In genomic region chr3:196741401-196741761, GRCh38 we compare ENCODE assay signal across 9 cellular contexts. TPM values are rescaled to one million over a fixed set of nuclear protein-coding genes. Genes with fewer than 3 reads are reported as not detected.
DNase-seq lines count a peak whose midpoint lies in the region; ATAC-seq, FAIRE-seq and TF ChIP-seq lines count a peak whose summit lies in the region.
"Had no signal": no experiment of that assay in that cellular context is flagged by ENCODE, and none has a peak within 500 bp of the region (broad histone marks: within the 10 kb centered on the region; RNA-seq: fewer than 3 reads in every experiment).

No MANE protein-coding gene starts in this region.

- peaks cover 48% of the 10 kb centered on the region for H4K20me1 ChIP-seq in SK-N-SH (ENCODE audit: insufficient read depth)
- peaks cover 3% of the 10 kb centered on the region for H4K20me1 ChIP-seq in keratinocyte (ENCODE audit: control insufficient read depth, extremely low read depth, insufficient read depth, low read length)

- H3K27me3 Mint-ChIP-seq in activated T-helper 1 cell treated with anti-CD3 and anti-CD28 coated beads, Interleukin-12 subunit alpha, Interleukin-12 subunit beta, Interleukin-2, Interleukin-4 antibody, amounts not matched to agents 30 ng/mL and 10 ng/mL and 1 ng/mL, durations not matched to agents 14 hours and 24 hours and 36 hours (ENCODE audit: insufficient read depth): no peaks in the 10 kb centered on the region

- intact Hi-C loops in activated T-helper 1 cell treated with anti-CD3 and anti-CD28 coated beads, Interleukin-12 subunit alpha, Interleukin-12 subunit beta, Interleukin-2, Interleukin-4 antibody, amounts not matched to agents 30 ng/mL and 10 ng/mL and 1 ng/mL, durations not matched to agents 14 hours and 24 hours and 36 hours (cut with micrococcal nuclease): loop anchor here (2.0 to 5.0 kb wide), 4 partner anchors 17 to 557 kb away; partner anchors contain the start of gene DLG1

- peaks cover 27% of the 10 kb centered on the region for H3K36me3 Mint-ChIP-seq in activated T-helper 1 cell treated with anti-CD3 and anti-CD28 coated beads, Interleukin-12 subunit alpha, Interleukin-12 subunit beta, Interleukin-2, Interleukin-4 antibody, amounts not matched to agents 30 ng/mL and 10 ng/mL and 1 ng/mL, durations not matched to agents 14 hours and 24 hours and 36 hours (ENCODE audit: low read depth)

- peak overlapping the region; percentile 100 for H3K27ac Mint-ChIP-seq in activated T-helper 1 cell treated with anti-CD3 and anti-CD28 coated beads, Interleukin-12 subunit alpha, Interleukin-12 subunit beta, Interleukin-2, Interleukin-4 antibody, amounts not matched to agents 30 ng/mL and 10 ng/mL and 1 ng/mL, durations not matched to agents 14 hours and 24 hours and 36 hours

- H3K9ac ChIP-seq in SK-N-SH (peak overlapping the region; percentile 94), keratinocyte (ENCODE audit: control insufficient read depth, extremely low read depth, insufficient read depth, low read length) (peak overlapping the region; percentile 93)

- H3K9me3 Mint-ChIP-seq in activated T-helper 1 cell treated with anti-CD3 and anti-CD28 coated beads, Interleukin-12 subunit alpha, Interleukin-12 subunit beta, Interleukin-2, Interleukin-4 antibody, amounts not matched to agents 30 ng/mL and 10 ng/mL and 1 ng/mL, durations not matched to agents 14 hours and 24 hours and 36 hours: peaks cover 4% of the 10 kb centered on the region

- H3K27me3 ChIP-seq in SK-N-SH (ENCODE audit: insufficient read depth) (no peaks in the 10 kb centered on the region), keratinocyte (ENCODE audit: control insufficient read depth, extremely low read depth, insufficient read depth, low read length) (no peaks in the 10 kb centered on the region)

- DNase-seq in SK-N-SH: no peak
- DNase-seq in activated T-helper 1 cell treated with anti-CD3 and anti-CD28 coated beads, Interleukin-12 subunit alpha, Interleukin-12 subunit beta, Interleukin-2, Interleukin-4 antibody, amounts not matched to agents 30 ng/mL and 10 ng/mL and 1 ng/mL, durations not matched to agents 14 hours and 24 hours and 36 hours (ENCODE audit: low spot score): no peak
- no peak for DNase-seq in keratinocyte (ENCODE audit: low read depth, low spot score)
- no peak for DNase-seq in substantia nigra (lab: John Stamatoyannopoulos, UW)
- no peak for DNase-seq in NCI-H510A (lab: John Stamatoyannopoulos, UW)
- no peak for DNase-seq in H4 (ENCODE audit: low spot score)
- DNase-seq: COR-L47 had no signal

- CTCF ChIA-PET in SK-N-SH (lab: Yijun Ruan, JAX): interaction anchor here (0.9 to 1.8 kb wide), 3 partner anchors 53 to 488 kb away, joined by 3 to 4 read pairs (median 4); no protein-coding TSS in a partner anchor

- H3K9me1 ChIP-seq in keratinocyte (ENCODE audit: control insufficient read depth, extremely low read depth, insufficient read depth, low read length): no peaks in the 10 kb centered on the region

- dilution Hi-C loops in keratinocyte (cut with MboI; ENCODE audit: extremely low pct_ligation_motif_present, low sequenced_read_pairs): no loop called here

- peaks cover 31% of the 10 kb centered on the region for H3K4me1 Mint-ChIP-seq in activated T-helper 1 cell treated with anti-CD3 and anti-CD28 coated beads, Interleukin-12 subunit alpha, Interleukin-12 subunit beta, Interleukin-2, Interleukin-4 antibody, amounts not matched to agents 30 ng/mL and 10 ng/mL and 1 ng/mL, durations not matched to agents 14 hours and 24 hours and 36 hours (ENCODE audit: low read depth)

- H3K4me3 ChIP-seq in SK-N-SH (ENCODE audit: low read depth in 2 of 2, low read length in 1 of 2): peak overlapping the region; percentile 76 to 87
- peak overlapping the region; percentile 80 to 85 (median 83) for H3K4me3 ChIP-seq in keratinocyte (ENCODE audit: control insufficient read depth in 2 of 3, extremely low read depth in 1 of 3, insufficient read depth in 2 of 3, low read depth in 1 of 3, low read length in 3 of 3)

- POLR2A ChIA-PET in SK-N-SH (lab: Yijun Ruan, JAX): interaction anchor here (1.6 to 2.0 kb wide), 2 partner anchors 126 to 201 kb away, joined by 6 to 9 read pairs; partner anchors contain the start of genes NCBP2 and SENP5

- H3K9me3 ChIP-seq in SK-N-SH (peaks cover 5% of the 10 kb centered on the region; the same call in 1 of the 2 replicates), keratinocyte (ENCODE audit: control insufficient read depth, low read depth, low read length) (no peaks in the 10 kb centered on the region)

- peak overlapping the region; percentile 100 for H3K4me3 Mint-ChIP-seq in activated T-helper 1 cell treated with anti-CD3 and anti-CD28 coated beads, Interleukin-12 subunit alpha, Interleukin-12 subunit beta, Interleukin-2, Interleukin-4 antibody, amounts not matched to agents 30 ng/mL and 10 ng/mL and 1 ng/mL, durations not matched to agents 14 hours and 24 hours and 36 hours

- H3F3A ChIP-seq in SK-N-SH (replicated peaks; ENCODE audit: insufficient read depth): peaks cover 8% of the 10 kb centered on the region

- H3K4me2 ChIP-seq in SK-N-SH (peak overlapping the region; percentile 73), keratinocyte (ENCODE audit: control insufficient read depth, extremely low read depth, insufficient read depth, low read depth, low read length) (peak overlapping the region; percentile 96)

- TF ChIP-seq EP300 in SK-N-SH (IDR thresholded peaks at IDR 0.05; ENCODE audit: borderline replicate concordance in 1 of 2, low read depth in 1 of 2, low read length in 1 of 2): no peak

- H3K79me2 ChIP-seq in SK-N-SH (ENCODE audit: insufficient read depth) (peaks cover 66% of the 10 kb centered on the region), keratinocyte (ENCODE audit: control insufficient read depth, insufficient read depth, low read length) (peaks cover 64% of the 10 kb centered on the region)

- WGBS in SK-N-SH (ENCODE audit: low lambda C conversion rate): 48% methylated on average over 5 of the region's 5 CpGs

- no peaks in the 10 kb centered on the region for H3K9me2 ChIP-seq in SK-N-SH

- H2AFZ ChIP-seq in SK-N-SH (ENCODE audit: low read depth) (no peak overlapping the region), keratinocyte (ENCODE audit: control insufficient read depth, low read length) (no peak overlapping the region)

- TF ChIP-seq RAD21 in SK-N-SH (IDR thresholded peaks at IDR 0.05; ENCODE audit: low read length): no peak

- no peak for ATAC-seq in SK-N-SH treated with all-trans-retinoic acid at 6 μM for 48 hours
- ATAC-seq in GM21360 (IDR thresholded peaks at IDR 0.05; ENCODE audit: unreplicated experiment): no peak

- no peak for TF ChIP-seq CTCF in SK-N-SH (IDR thresholded peaks at IDR 0.05)
- TF ChIP-seq CTCF in keratinocyte (optimal IDR thresholded peaks at IDR 0.05 in 1 of 3, IDR thresholded peaks at IDR 0.05 in 1 of 3, conservative IDR thresholded peaks at IDR 0.05 in 1 of 3; ENCODE audit: extremely low read depth in 1 of 3, insufficient read depth in 2 of 3, low read length in 3 of 3): no peak

- peaks cover 3 to 12% of the 10 kb centered on the region in 2 experiments for H3K36me3 ChIP-seq in SK-N-SH (replicated peaks in 1 of 2; ENCODE audit: control insufficient read depth in 1 of 2, insufficient read depth in 2 of 2, low read length in 1 of 2)
- H3K36me3 ChIP-seq in keratinocyte (ENCODE audit: control insufficient read depth in 2 of 2, extremely low read depth in 1 of 2, insufficient read depth in 2 of 2, low read length in 2 of 2): peaks cover 0 to 1% of the 10 kb centered on the region in 2 experiments

- peak; percentile 26 for FAIRE-seq in keratinocyte (lab: Jason Lieb, UNC)

- H3K27ac ChIP-seq in SK-N-SH (ENCODE audit: low read depth in 2 of 2, low read length in 1 of 2) (peak overlapping the region in 1 of 2 experiments; percentile 93; a peak in 3 of 4 replicates), keratinocyte (ENCODE audit: control insufficient read depth, insufficient read depth, low read length) (peak overlapping the region; percentile 94), substantia nigra (ENCODE audit: low read depth, low read length, poor library complexity, severe bottlenecking) (peak overlapping the region; percentile 95)

- H3K4me1 ChIP-seq in SK-N-SH (ENCODE audit: control insufficient read depth in 1 of 2, insufficient read depth in 2 of 2, low read depth in 1 of 2, low read length in 1 of 2) (peaks cover 0 to 2% of the 10 kb centered on the region in 2 experiments; a peak in 2 of 4 replicates), keratinocyte (ENCODE audit: control insufficient read depth, extremely low read depth, insufficient read depth, low read length) (no peaks in the 10 kb centered on the region)

RNA-seq across cellular contexts. Expression of gene PAK2, which starts 1.7 kb away (rescaled TPM):
- polyA plus RNA-seq in SK-N-SH (2012; rRNA removed): 27.9 and 28.8 TPM in 2 replicates
- 36.1 and 40.8 TPM in 2 replicates for polyA plus RNA-seq in SK-N-SH (2012; cell fraction: cytosol; rRNA removed)
- polyA plus RNA-seq in SK-N-SH (2012; cell fraction: nucleus; rRNA removed): 11.3 and 21.3 TPM in 2 replicates
- 82.5 and 86.5 TPM in 2 replicates for total RNA-seq in activated T-helper 1 cell treated with anti-CD3 and anti-CD28 coated beads, Interleukin-12 subunit alpha, Interleukin-12 subunit beta, Interleukin-2, Interleukin-4 antibody, amounts not matched to agents 30 ng/mL and 10 ng/mL and 1 ng/mL, durations not matched to agents 14 hours and 24 hours and 36 hours
- polyA plus RNA-seq in keratinocyte: 37.2 to 59.4 TPM (median 52.3 TPM) in 3 replicates
- polyA plus RNA-seq in keratinocyte (2011; ENCODE audit: low read depth): 38.4 TPM
- polyA plus RNA-seq in keratinocyte (2011; cell fraction: cytosol; rRNA removed): 51.8 and 77.0 TPM in 2 replicates
- polyA plus RNA-seq in keratinocyte (2011; cell fraction: nucleus; rRNA removed): 51.8 and 58.4 TPM in 2 replicates
- 43.4 and 75.9 TPM in 2 replicates for polyA plus RNA-seq in keratinocyte (2012; ENCODE audit: low replicate concordance)
- polyA minus RNA-seq in keratinocyte: 72.5 to 135 TPM (median 133 TPM) in 3 replicates
- polyA minus RNA-seq in keratinocyte (2011; cell fraction: cytosol; rRNA and poly(A)+ RNA removed): 96.3 TPM
- polyA minus RNA-seq in keratinocyte (2011; cell fraction: nucleus; rRNA and poly(A)+ RNA removed): 51.2 and 113 TPM in 2 replicates
- 24.8 and 51.3 TPM in 2 replicates for total RNA-seq in H4 (2014; rRNA removed; shearing (Covaris generic))

RNA-seq across cellular contexts. Expression of gene PIGX, which starts 29.2 kb away (rescaled TPM):
- polyA plus RNA-seq in SK-N-SH (2012; rRNA removed) (15.5 and 20.6 TPM in 2 replicates), keratinocyte (17.2 to 25.0 TPM (median 19.0 TPM) in 3 replicates)
- 27.4 and 31.1 TPM in 2 replicates for polyA plus RNA-seq in SK-N-SH (2012; cell fraction: cytosol; rRNA removed)
- 4.9 and 7.4 TPM in 2 replicates for polyA plus RNA-seq in SK-N-SH (2012; cell fraction: nucleus; rRNA removed)
- total RNA-seq in activated T-helper 1 cell treated with anti-CD3 and anti-CD28 coated beads, Interleukin-12 subunit alpha, Interleukin-12 subunit beta, Interleukin-2, Interleukin-4 antibody, amounts not matched to agents 30 ng/mL and 10 ng/mL and 1 ng/mL, durations not matched to agents 14 hours and 24 hours and 36 hours: 49.7 and 52.1 TPM in 2 replicates
- 11.6 TPM for polyA plus RNA-seq in keratinocyte (2011; ENCODE audit: low read depth)
- polyA plus RNA-seq in keratinocyte (2011; cell fraction: cytosol; rRNA removed): 16.5 and 26.0 TPM in 2 replicates
- polyA plus RNA-seq in keratinocyte (2011; cell fraction: nucleus; rRNA removed): 13.3 and 14.2 TPM in 2 replicates
- 15.5 and 16.7 TPM in 2 replicates for polyA plus RNA-seq in keratinocyte (2012; ENCODE audit: low replicate concordance)
- polyA minus RNA-seq in keratinocyte: 7.9 to 21.6 TPM (median 11.1 TPM) in 3 replicates
- 16.3 TPM for polyA minus RNA-seq in keratinocyte (2011; cell fraction: cytosol; rRNA and poly(A)+ RNA removed)
- 6.2 and 11.6 TPM in 2 replicates for polyA minus RNA-seq in keratinocyte (2011; cell fraction: nucleus; rRNA and poly(A)+ RNA removed)
- total RNA-seq in H4 (2014; rRNA removed; shearing (Covaris generic)): 34.1 and 57.3 TPM in 2 replicates

RNA-seq across cellular contexts. Expression of gene CEP19, which starts 29.3 kb away (rescaled TPM):
- polyA plus RNA-seq in SK-N-SH (2012; rRNA removed) (2.6 and 3.0 TPM in 2 replicates), keratinocyte (1.4 to 3.1 TPM (median 2.3 TPM) in 3 replicates)
- polyA plus RNA-seq in SK-N-SH (2012; cell fraction: cytosol; rRNA removed): 4.3 and 5.2 TPM in 2 replicates
- 0.50 and 0.89 TPM in 2 replicates for polyA plus RNA-seq in SK-N-SH (2012; cell fraction: nucleus; rRNA removed)
- total RNA-seq in activated T-helper 1 cell treated with anti-CD3 and anti-CD28 coated beads, Interleukin-12 subunit alpha, Interleukin-12 subunit beta, Interleukin-2, Interleukin-4 antibody, amounts not matched to agents 30 ng/mL and 10 ng/mL and 1 ng/mL, durations not matched to agents 14 hours and 24 hours and 36 hours: 3.9 and 4.1 TPM in 2 replicates
- 1.2 TPM for polyA plus RNA-seq in keratinocyte (2011; ENCODE audit: low read depth)
- 2.0 and 2.2 TPM in 2 replicates for polyA plus RNA-seq in keratinocyte (2011; cell fraction: cytosol; rRNA removed)
- polyA plus RNA-seq in keratinocyte (2011; cell fraction: nucleus; rRNA removed): 0.88 and 1.3 TPM in 2 replicates
- polyA plus RNA-seq in keratinocyte (2012; ENCODE audit: low replicate concordance): 0.96 and 1.6 TPM in 2 replicates
- polyA minus RNA-seq in keratinocyte: 0.77 to 1.0 TPM in 2 of 3 replicates, not detected in the other
- 1.5 TPM for polyA minus RNA-seq in keratinocyte (2011; cell fraction: cytosol; rRNA and poly(A)+ RNA removed)
- polyA minus RNA-seq in keratinocyte (2011; cell fraction: nucleus; rRNA and poly(A)+ RNA removed): 0.21 and 0.62 TPM in 2 replicates
- total RNA-seq in H4 (2014; rRNA removed; shearing (Covaris generic)): 5.4 and 6.2 TPM in 2 replicates
